8 cellular contexts compared by ENCODE assay signal in genomic region chr20:63434599-63435378, GRCh38. TPM values are rescaled to one million over a fixed set of nuclear protein-coding genes. Genes with fewer than 3 reads are reported as not detected.
A peak's percentile ranks its signal among the peaks of the same experiment; 100 is the strongest.
DNase-seq lines count a peak whose midpoint lies in the region; ATAC-seq and TF ChIP-seq lines count a peak whose summit lies in the region.

No MANE protein-coding gene starts in this region.

- H3K4me1 Mint-ChIP-seq in activated CD8-positive, alpha-beta T cell treated with anti-CD3 and anti-CD28 coated beads, Interleukin-2, amount 10 ng/mL, durations not matched to agents 7 days and 5 days (ENCODE audit: low read depth) = peaks cover 16% of the 10 kb centered on the region
- peaks cover 3% of the 10 kb centered on the region for H3K4me1 Mint-ChIP-seq in mesothelial cell of epicardium

- H3K36me3 ChIP-seq in effector memory CD4-positive, alpha-beta T cell (ENCODE audit: control insufficient read depth, insufficient read depth, low read length) = no peaks in the 10 kb centered on the region

- peak; percentile 77 for ATAC-seq in activated CD8-positive, alpha-beta T cell treated with anti-CD3 and anti-CD28 coated beads, Interleukin-2, amount 10 ng/mL, durations not matched to agents 7 days and 5 days
- no peak for ATAC-seq in GM21529 (IDR thresholded peaks at IDR 0.05; ENCODE audit: unreplicated experiment)

- H3K9me3 Mint-ChIP-seq in activated CD8-positive, alpha-beta T cell treated with anti-CD3 and anti-CD28 coated beads, Interleukin-2, amount 10 ng/mL, durations not matched to agents 7 days and 5 days (ENCODE audit: insufficient read depth) = no peaks in the 10 kb centered on the region
- no peaks in the 10 kb centered on the region for H3K9me3 Mint-ChIP-seq in mesothelial cell of epicardium

- H3K4me3 Mint-ChIP-seq in activated CD8-positive, alpha-beta T cell treated with anti-CD3 and anti-CD28 coated beads, Interleukin-2, amount 10 ng/mL, durations not matched to agents 7 days and 5 days = peak overlapping the region; percentile 10
- H3K4me3 Mint-ChIP-seq in mesothelial cell of epicardium = no peak overlapping the region

- H3K27ac ChIP-seq in effector memory CD4-positive, alpha-beta T cell (ENCODE audit: insufficient read depth, low read length, poor library complexity, severe bottlenecking) = no peak overlapping the region

- H3K4me3 ChIP-seq in effector memory CD4-positive, alpha-beta T cell (ENCODE audit: insufficient read depth, low read depth, low read length, poor library complexity, severe bottlenecking) = no peak overlapping the region

- CTCF ChIA-PET in activated CD8-positive, alpha-beta T cell treated with anti-CD3 and anti-CD28 coated beads, Interleukin-2, amount 10 ng/mL, durations not matched to agents 7 days and 5 days (lab: Charles Lee) = interaction anchor here (0.7 kb wide), 1 partner anchor 62 kb away, joined by 3 read pairs; no protein-coding TSS in a partner anchor

- peak; percentile 98 for TF ChIP-seq CTCF in mesothelial cell of epicardium (IDR thresholded peaks at IDR 0.05; ENCODE audit: unreplicated experiment)

- DNase-seq in AML-193 (lab: John Stamatoyannopoulos, UW) = peak; percentile 37 to 43
- peak; percentile 76 for DNase-seq in H4 (ENCODE audit: low spot score)
- DNase-seq in NCI-H82 treated with DMSO at 0.1 percent for 48 hours (lab: John Stamatoyannopoulos, UW; ENCODE audit: unreplicated experiment) = peak; percentile 54
- peak; percentile 88 for DNase-seq in activated CD8-positive, alpha-beta T cell treated with anti-CD3 and anti-CD28 coated beads, Interleukin-2, amount 10 ng/mL, durations not matched to agents 7 days and 5 days
- peak; percentile 39 to 57 (median 39) for DNase-seq in effector memory CD4-positive, alpha-beta T cell
- peak in 1 of 2 experiments; percentile 72 for DNase-seq in mesothelial cell of epicardium (ENCODE audit: low spot score in 2 of 2, unreplicated experiment in 2 of 2)
- DNase-seq in stimulated activated CD8-positive, alpha-beta memory T cell treated with anti-CD3 and anti-CD28 coated beads, Interleukin-4, amount 100 ng/mL, for 48 hours = peak; percentile 87

- no peak overlapping the region for H3K27ac Mint-ChIP-seq in activated CD8-positive, alpha-beta T cell treated with anti-CD3 and anti-CD28 coated beads, Interleukin-2, amount 10 ng/mL, durations not matched to agents 7 days and 5 days
- H3K27ac Mint-ChIP-seq in mesothelial cell of epicardium = peak overlapping the region; percentile 16

- POLR2A ChIA-PET in activated CD8-positive, alpha-beta T cell treated with anti-CD3 and anti-CD28 coated beads, Interleukin-2, amount 10 ng/mL, durations not matched to agents 7 days and 5 days (lab: Charles Lee) = interaction anchor here (0.7 kb wide), 1 partner anchor 45 kb away, joined by 3 read pairs; no protein-coding TSS in a partner anchor

- no peaks in the 10 kb centered on the region for H3K27me3 ChIP-seq in effector memory CD4-positive, alpha-beta T cell (replicated peaks; ENCODE audit: control insufficient read depth, insufficient read depth, low read length, poor library complexity, severe bottlenecking)

- peaks cover 10% of the 10 kb centered on the region for H3K27me3 Mint-ChIP-seq in activated CD8-positive, alpha-beta T cell treated with anti-CD3 and anti-CD28 coated beads, Interleukin-2, amount 10 ng/mL, durations not matched to agents 7 days and 5 days (ENCODE audit: low read depth)
- H3K27me3 Mint-ChIP-seq in mesothelial cell of epicardium (ENCODE audit: low read depth) = no peaks in the 10 kb centered on the region

- no peaks in the 10 kb centered on the region for H3K36me3 Mint-ChIP-seq in activated CD8-positive, alpha-beta T cell treated with anti-CD3 and anti-CD28 coated beads, Interleukin-2, amount 10 ng/mL, durations not matched to agents 7 days and 5 days (ENCODE audit: low read depth)
- H3K36me3 Mint-ChIP-seq in mesothelial cell of epicardium = no peaks in the 10 kb centered on the region

- no peaks in the 10 kb centered on the region for H3K9me3 ChIP-seq in effector memory CD4-positive, alpha-beta T cell (ENCODE audit: control insufficient read depth, low read length)

- peaks cover 9% of the 10 kb centered on the region for H3K4me1 ChIP-seq in effector memory CD4-positive, alpha-beta T cell (ENCODE audit: control insufficient read depth, insufficient read depth, low read length, poor library complexity, severe bottlenecking)

RNA-seq across cellular contexts. Expression of gene KCNQ2, which starts 37.7 kb away (rescaled TPM):
- 3.4 and 6.6 TPM in 2 replicates for total RNA-seq in H4 (2014; rRNA removed; shearing (Covaris generic))
- not detected for total RNA-seq in activated CD8-positive, alpha-beta T cell treated with anti-CD3 and anti-CD28 coated beads, Interleukin-2, amount 10 ng/mL, durations not matched to agents 7 days and 5 days
- total RNA-seq in mesothelial cell of epicardium = 9.7 to 11.8 TPM (median 10.0 TPM) in 3 replicates
